8 cellular contexts compared by ENCODE assay signal in the genomic region with DNA sequence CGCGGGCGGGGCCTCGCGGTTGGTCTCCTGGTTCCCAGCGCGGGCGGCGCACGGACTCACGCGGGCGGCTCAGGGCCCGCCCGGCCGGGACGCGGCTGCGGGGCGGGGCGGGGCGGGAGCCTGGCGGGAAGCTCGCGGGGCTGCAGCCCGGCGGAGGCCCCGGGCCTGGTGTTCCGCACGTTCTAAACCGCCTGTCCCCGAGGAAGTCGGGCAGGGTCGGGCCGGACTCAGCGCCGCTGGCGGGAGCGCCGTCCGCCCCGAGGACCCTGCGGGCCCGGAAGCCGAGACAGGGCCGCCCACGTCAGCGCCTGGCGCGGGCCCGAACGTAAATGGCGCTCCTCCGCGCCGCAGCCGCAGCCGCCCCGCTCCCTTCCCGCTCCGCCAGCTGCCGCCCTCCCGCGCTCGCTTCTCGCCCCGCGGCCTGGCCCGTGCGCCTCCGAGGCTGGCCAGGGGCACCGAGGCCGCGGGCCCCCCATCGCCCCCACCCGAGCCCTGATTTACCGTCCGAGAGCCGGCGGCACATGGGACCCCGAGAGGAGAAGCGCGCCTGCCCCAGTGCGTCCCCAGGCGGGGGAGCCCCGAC. TPM values are rescaled to one million over a fixed set of nuclear protein-coding genes. Genes with fewer than 3 reads are reported as not detected.
A peak's percentile ranks its signal among the peaks of the same experiment; 100 is the strongest.
DNase-seq lines count a peak whose midpoint lies in the region; ATAC-seq and TF ChIP-seq lines count a peak whose summit lies in the region.

No MANE protein-coding gene starts in this region.

- peak; percentile 75 for TF ChIP-seq POLR2A in GM19193 (IDR thresholded peaks at IDR 0.05; ENCODE audit: extremely low read depth, insufficient read depth, insufficient read length)

- H3K4me3 ChIP-seq in epithelial cell of proximal tubule (ENCODE audit: low read depth, low read length) (peak overlapping the region; percentile 72), mucosa of stomach (ENCODE audit: low read length) (peak overlapping the region; percentile 34)

- intact Hi-C loops in CD14-positive monocyte (cut with micrococcal nuclease), result loop anchor here (2.0 to 5.0 kb wide), 6 partner anchors 38 to 623 kb away; partner anchors contain the start of genes NSD2 (in 2 of the 2), UVSSA (in 2 of the 2) and MAEA (in 1 of the 2)

- H3K4me1 ChIP-seq in mucosa of stomach (ENCODE audit: control insufficient read depth, insufficient read depth, low read length), result peaks cover 43% of the 10 kb centered on the region

- H3K9me3 ChIP-seq in mucosa of stomach (ENCODE audit: control insufficient read depth, low read length), result peaks cover 4% of the 10 kb centered on the region

- peak overlapping the region; percentile 76 to 93 (median 89) for H3K27ac Mint-ChIP-seq in CD14-positive monocyte

- H3K27me3 ChIP-seq in mucosa of stomach (ENCODE audit: control insufficient read depth, insufficient read depth, low read length), result no peaks in the 10 kb centered on the region

- H3K36me3 Mint-ChIP-seq in CD14-positive monocyte, result peaks cover 0 to 19% of the 10 kb centered on the region in 2 donors

- peaks cover 40% of the 10 kb centered on the region for H3K4me1 Mint-ChIP-seq in CD14-positive monocyte

- H3K27me3 Mint-ChIP-seq in CD14-positive monocyte (ENCODE audit: low read depth in 3 of 3), result peaks cover 0 to 6% (median 0%) of the 10 kb centered on the region in 3 donors

- peak; percentile 61 for ATAC-seq in HG03432 (IDR thresholded peaks at IDR 0.05; ENCODE audit: unreplicated experiment)

- H3K9ac ChIP-seq in mucosa of stomach (ENCODE audit: low read length), result peak overlapping the region; percentile 83

- DNase-seq in CD14-positive monocyte (ENCODE audit: low spot score) (peak; percentile 80), NOMO-1 treated with dmso at 0.1 percent for 144 hours (lab: John Stamatoyannopoulos, UW; ENCODE audit: unreplicated experiment) (peak; percentile 54), activated T-cell treated with anti-CD3 and anti-CD28 coated beads for 24 hours (ENCODE audit: low read depth) (peak; percentile 76), epithelial cell of proximal tubule (ENCODE audit: low read depth) (no peak)
- peak; percentile 58 to 73 for DNase-seq in stimulated activated CD8-positive, alpha-beta memory T cell treated with anti-CD3 and anti-CD28 coated beads, Interleukin-4, amount 100 ng/mL, for 4 hours (ENCODE audit: low read depth in 2 of 2, low spot score in 1 of 2)

- no peak for TF ChIP-seq CTCF in CD14-positive monocyte (IDR thresholded peaks at IDR 0.05)
- TF ChIP-seq CTCF in epithelial cell of proximal tubule (conservative IDR thresholded peaks at IDR 0.05; ENCODE audit: low read depth, low read length), result no peak

- H3K9me3 Mint-ChIP-seq in CD14-positive monocyte, result peaks cover 19 to 35% (median 32%) of the 10 kb centered on the region in 7 donors

- no peaks in the 10 kb centered on the region for H3K36me3 ChIP-seq in mucosa of stomach (ENCODE audit: control insufficient read depth, insufficient read depth, low read length)

- H3K4me3 Mint-ChIP-seq in CD14-positive monocyte, result peak overlapping the region; percentile 83 to 88

RNA-seq across cellular contexts. Expression of gene CTBP1, which starts 0.3 kb away (rescaled TPM):
- polyA plus RNA-seq in CD14-positive monocyte, result 10 to 100 TPM; 21.3 to 42.1 TPM
- total RNA-seq in epithelial cell of proximal tubule, result 272 and 334 TPM in 2 replicates

RNA-seq across cellular contexts. Expression of gene MAEA, which starts 40.5 kb away (rescaled TPM):
- 10 to 100 TPM; 34.3 to 37.7 TPM for polyA plus RNA-seq in CD14-positive monocyte
- 72.3 and 114 TPM in 2 replicates for total RNA-seq in epithelial cell of proximal tubule
